In the genomic region with DNA sequence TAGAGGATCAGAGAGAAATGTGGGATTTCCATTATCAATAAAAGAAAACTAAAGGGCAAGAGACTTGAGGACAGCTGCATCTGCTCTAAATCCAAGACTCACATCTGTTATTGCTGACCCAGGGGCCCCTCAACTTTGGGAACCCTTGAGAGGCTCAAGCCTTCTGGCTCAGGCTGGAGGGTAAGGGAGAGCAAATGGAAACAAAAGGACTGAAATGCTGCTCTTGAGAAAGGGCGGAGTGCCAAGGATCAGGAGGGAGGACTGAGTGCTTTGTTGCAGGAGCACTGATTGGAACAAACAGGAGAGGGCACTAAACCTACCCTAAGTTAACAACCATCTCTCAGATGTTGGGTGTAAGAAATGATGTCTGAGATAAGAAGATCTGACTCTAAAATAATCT, we compare ENCODE assay signal across 19 cellular contexts.
"Had no signal": no experiment of that assay in that cellular context is flagged by ENCODE, and none has a peak within 500 bp of the region (broad histone marks: within the 10 kb centered on the region; RNA-seq: fewer than 3 reads in every experiment).

No MANE protein-coding gene starts in this region.

- H3K9me3 ChIP-seq: left lung, mucosa of descending colon, ovary, stomach had no signal

- H3K4me1 ChIP-seq: left lung, stomach had no signal

- H3K4me3 ChIP-seq: cardiac muscle cell, left lung, mucosa of descending colon, ovary, stomach had no signal

- DNase-seq: activated CD4-positive, alpha-beta T cell treated with anti-CD3 and anti-CD28 coated beads, Interleukin-2, amount 50 U/mL, for 4 hours; activated naive CD4-positive, alpha-beta T cell; activated naive CD8-positive, alpha-beta T cell treated with anti-CD3 and anti-CD28 coated beads for 36 hours; amniotic stem cell; foreskin fibroblast; glutamatergic neuron; islet precursor cell; left lung; mucosa of descending colon; naive B cell; ovary; stimulated activated CD4-positive, alpha-beta T cell treated with anti-CD3 and anti-CD28 coated beads, Interleukin-4, amount 100 ng/mL, for 24 hours; stomach had no signal

- ATAC-seq: activated T-helper 17 cell treated with anti-CD3 and anti-CD28 coated beads, Interleukin-2, amount 50 U/mL, for 72 hours; left lung; mucosa of descending colon; stimulated activated effector memory CD8-positive, alpha-beta T cell treated with anti-CD3 and anti-CD28 coated beads, Interleukin-12 subunit alpha, Interleukin-12 subunit beta, amount 100 ng/mL, for 72 hours had no signal

- H3K9me3 Mint-ChIP-seq: activated naive CD8-positive, alpha-beta T cell treated with anti-CD3 and anti-CD28 coated beads for 36 hours; activated T-helper 17 cell treated with anti-CD3 and anti-CD28 coated beads, Interleukin-2, amount 50 U/mL, for 72 hours; memory B cell; naive B cell; stimulated activated effector memory CD8-positive, alpha-beta T cell treated with anti-CD3 and anti-CD28 coated beads, Interleukin-12 subunit alpha, Interleukin-12 subunit beta, amount 100 ng/mL, for 72 hours had no signal

- H3K27me3 Mint-ChIP-seq: activated naive CD8-positive, alpha-beta T cell treated with anti-CD3 and anti-CD28 coated beads for 36 hours; activated T-helper 17 cell treated with anti-CD3 and anti-CD28 coated beads, Interleukin-2, amount 50 U/mL, for 72 hours; memory B cell had no signal

- H3K4me3 Mint-ChIP-seq: activated naive CD8-positive, alpha-beta T cell treated with anti-CD3 and anti-CD28 coated beads for 36 hours; activated T-helper 17 cell treated with anti-CD3 and anti-CD28 coated beads, Interleukin-2, amount 50 U/mL, for 72 hours; memory B cell; naive B cell; neural crest cell; stimulated activated effector memory CD8-positive, alpha-beta T cell treated with anti-CD3 and anti-CD28 coated beads, Interleukin-12 subunit alpha, Interleukin-12 subunit beta, amount 100 ng/mL, for 72 hours had no signal

- H3K4me1 Mint-ChIP-seq: activated naive CD8-positive, alpha-beta T cell treated with anti-CD3 and anti-CD28 coated beads for 36 hours; activated T-helper 17 cell treated with anti-CD3 and anti-CD28 coated beads, Interleukin-2, amount 50 U/mL, for 72 hours; memory B cell; naive B cell; stimulated activated effector memory CD8-positive, alpha-beta T cell treated with anti-CD3 and anti-CD28 coated beads, Interleukin-12 subunit alpha, Interleukin-12 subunit beta, amount 100 ng/mL, for 72 hours had no signal

- H3K36me3 ChIP-seq: cardiac muscle cell, left lung, ovary, stomach had no signal

- H3K27ac Mint-ChIP-seq: activated naive CD8-positive, alpha-beta T cell treated with anti-CD3 and anti-CD28 coated beads for 36 hours; activated T-helper 17 cell treated with anti-CD3 and anti-CD28 coated beads, Interleukin-2, amount 50 U/mL, for 72 hours; memory B cell; naive B cell; stimulated activated effector memory CD8-positive, alpha-beta T cell treated with anti-CD3 and anti-CD28 coated beads, Interleukin-12 subunit alpha, Interleukin-12 subunit beta, amount 100 ng/mL, for 72 hours had no signal

- H3K27me3 ChIP-seq: cardiac muscle cell, ovary had no signal

- H3K27ac ChIP-seq: cardiac muscle cell, epithelial cell of prostate, left lung, ovary, stomach had no signal

- H3K36me3 Mint-ChIP-seq: activated naive CD8-positive, alpha-beta T cell treated with anti-CD3 and anti-CD28 coated beads for 36 hours; memory B cell; naive B cell; stimulated activated effector memory CD8-positive, alpha-beta T cell treated with anti-CD3 and anti-CD28 coated beads, Interleukin-12 subunit alpha, Interleukin-12 subunit beta, amount 100 ng/mL, for 72 hours had no signal
